7 cellular contexts compared by ENCODE assay signal in genomic region chr1:26635800-26636199, GRCh38.
DNase-seq lines count a peak whose midpoint lies in the region; ATAC-seq, FAIRE-seq and TF ChIP-seq lines count a peak whose summit lies in the region.
"Not testable (repeated sequence)": the region's sequence is repeated elsewhere in the genome, so short reads cannot be mapped to it uniquely, and the experiment has no call there.

No MANE protein-coding gene starts in this region.

- not testable (repeated sequence) for FAIRE-seq in K562 (lab: Jason Lieb, UNC)
- peak; percentile 49 for FAIRE-seq in endothelial cell of umbilical vein (lab: Jason Lieb, UNC)

- not testable (repeated sequence) for H2BK120ac ChIP-seq in trophoblast cell (ENCODE audit: insufficient read depth, low read length, poor library complexity)

- not testable (repeated sequence) for H2BK5ac ChIP-seq in trophoblast cell (ENCODE audit: low read depth, low read length, poor library complexity)

- TF ChIP-seq POLR2A in K562 (conservative IDR thresholded peaks at IDR 0.05): peak; percentile 46; the same call in 1 of the 2 replicates
- TF ChIP-seq POLR2A in endothelial cell of umbilical vein (IDR thresholded peaks at IDR 0.05; ENCODE audit: low read depth, low read length): not testable (repeated sequence)

- H3K27ac ChIP-seq in K562 (ENCODE audit: extremely low read depth, low read depth, low read length) (peak overlapping the region; percentile 98), smooth muscle cell (ENCODE audit: low read depth) (peak overlapping the region; percentile 4)
- H3K27ac ChIP-seq in endothelial cell of umbilical vein (ENCODE audit: insufficient read depth, low read depth, low read length); trophoblast cell (ENCODE audit: low read depth, low read length): not testable (repeated sequence)

- not testable (repeated sequence) for H4K91ac ChIP-seq in trophoblast cell (ENCODE audit: low read depth, low read length)

- intact Hi-C loops in K562 (cut with micrococcal nuclease): loop anchor here (1.0 kb wide), 1 partner anchor 57 kb away; no protein-coding TSS in a partner anchor
- intact Hi-C loops in endothelial cell of umbilical vein (cut with micrococcal nuclease): not testable (repeated sequence)

- H3K23ac ChIP-seq in trophoblast cell (ENCODE audit: low read length): not testable (repeated sequence)

- not testable (repeated sequence) for H2BK12ac ChIP-seq in trophoblast cell (ENCODE audit: low read length)

- TF ChIP-seq CTCF in K562 (IDR thresholded peaks at IDR 0.05 in 2 of 3, conservative IDR thresholded peaks at IDR 0.05 in 1 of 3; ENCODE audit: insufficient read depth in 2 of 3, low read depth in 1 of 3, low read length in 3 of 3); endothelial cell of umbilical vein (IDR thresholded peaks at IDR 0.05; ENCODE audit: extremely low read depth in 1 of 2, insufficient read depth in 1 of 2, low read depth in 1 of 2, low read length in 2 of 2); smooth muscle cell (IDR thresholded peaks at IDR 0.05; ENCODE audit: borderline replicate concordance, insufficient read depth, poor library complexity, severe bottlenecking): not testable (repeated sequence)

- H3K9ac ChIP-seq in K562 (ENCODE audit: insufficient read depth in 1 of 2, low read depth in 2 of 2, low read length in 2 of 2): 0 out of 4 replicates have a peak overlapping the region, but pooled peaks of 1 of the 2 experiments have one; percentile 10
- not testable (repeated sequence) for H3K9ac ChIP-seq in endothelial cell of umbilical vein (replicated peaks; ENCODE audit: extremely low read depth, insufficient read depth, low read length); trophoblast cell (ENCODE audit: low read length); smooth muscle cell (ENCODE audit: low read depth)

- H3K4me2 ChIP-seq in K562 (ENCODE audit: insufficient read depth, low read length) (peak overlapping the region; percentile 32; the same call in 1 of the 2 replicates), smooth muscle cell (peak overlapping the region; percentile 48)
- not testable (repeated sequence) for H3K4me2 ChIP-seq in endothelial cell of umbilical vein (ENCODE audit: insufficient read depth, low read length); trophoblast cell (ENCODE audit: low read length)

- H3K18ac ChIP-seq in trophoblast cell (ENCODE audit: low read length): not testable (repeated sequence)

- not testable (repeated sequence) for H3K4ac ChIP-seq in trophoblast cell (ENCODE audit: low read depth, low read length)

- WGBS in K562 (ENCODE audit: insufficient coverage, low coverage, missing lambda C conversion rate): 21% methylated on average over 3 of the region's 3 CpGs
- no CpG with 5 or more reads among the region's 3 CpGs for WGBS in trophoblast cell (ENCODE audit: extremely low coverage, insufficient coverage, insufficient read length)
- 34% methylated on average over 3 of the region's 3 CpGs for WGBS in smooth muscle cell (ENCODE audit: low lambda C conversion rate)

- in situ Hi-C loops in K562 (cut with MboI): not testable (repeated sequence)

- not testable (repeated sequence) for H3K14ac ChIP-seq in trophoblast cell (ENCODE audit: low read length)

- DNase-seq in ELF-1 (ENCODE audit: low read depth, low spot score): peak; percentile 57
- peak; percentile 48 for DNase-seq in NCI-H226
- DNase-seq in K562 (ENCODE audit: extremely low read depth in 1 of 4, low spot score in 3 of 4): peak in 1 of 4 experiments; percentile 75
- not testable (repeated sequence) for DNase-seq in endothelial cell of umbilical vein (ENCODE audit: low read depth, low spot score); smooth muscle cell (lab: John Stamatoyannopoulos, UW; ENCODE audit: unreplicated experiment)
- DNase-seq in islet precursor cell: peak; percentile 66
- peak; percentile 87 to 89 for DNase-seq in trophoblast cell

- POLR2A ChIA-PET in K562 (lab: Yijun Ruan, JAX): interaction anchor here (0.7 to 5.6 kb wide), 5 partner anchors 31 to 676 kb away, joined by 3 to 32 read pairs (median 5); no protein-coding TSS in a partner anchor
- POLR2A ChIA-PET in endothelial cell of umbilical vein (lab: Charles Lee): not testable (repeated sequence)

- H3K4me3 ChIP-seq in K562; endothelial cell of umbilical vein (replicated peaks in 1 of 3; ENCODE audit: insufficient read depth in 1 of 3, low read depth in 1 of 3, low read length in 3 of 3); trophoblast cell (ENCODE audit: low read depth, low read length); smooth muscle cell: not testable (repeated sequence)

- H3F3A ChIP-seq in smooth muscle cell (ENCODE audit: low read depth): not testable (repeated sequence)

- H3K4me1 ChIP-seq in K562 (replicated peaks in 1 of 2; ENCODE audit: control insufficient read depth in 2 of 2, insufficient read depth in 2 of 2, low read length in 2 of 2): peaks cover 18% of the 10 kb centered on the region in 2 experiments
- H3K4me1 ChIP-seq in endothelial cell of umbilical vein (ENCODE audit: control insufficient read depth, extremely low read depth, insufficient read depth, low read length); trophoblast cell (ENCODE audit: control insufficient read depth in 1 of 2, insufficient read depth in 2 of 2, low read length in 2 of 2); smooth muscle cell (ENCODE audit: low read depth): not testable (repeated sequence)

- peak; percentile 30; the same call in 1 of the 2 replicates for TF ChIP-seq EP300 in K562 (IDR thresholded peaks at IDR 0.05; ENCODE audit: low read length)

- BruUV-seq in K562 (replicated peaks; lab: Mats Ljungman, UMichigan): TSS peak; percentile 96
- not testable (repeated sequence) for BruUV-seq in endothelial cell of umbilical vein (replicated peaks; lab: Mats Ljungman, UMichigan)

- not testable (repeated sequence) for H3K9me1 ChIP-seq in K562 (ENCODE audit: control insufficient read depth, insufficient read depth, low read length); endothelial cell of umbilical vein (replicated peaks; ENCODE audit: control insufficient read depth, extremely low read depth, insufficient read depth, low read length)

- peak; percentile 31 for ATAC-seq in K562

- H2AFZ ChIP-seq in K562 (ENCODE audit: low read depth, low read length) (peak overlapping the region; percentile 88), smooth muscle cell (ENCODE audit: low read depth) (peak overlapping the region; percentile 30)
- not testable (repeated sequence) for H2AFZ ChIP-seq in endothelial cell of umbilical vein (ENCODE audit: low read depth, low read length); trophoblast cell (ENCODE audit: insufficient read depth, low read length, poor library complexity)

- not testable (repeated sequence) for H4K12ac ChIP-seq in trophoblast cell (ENCODE audit: low read depth, low read length)

- dilution Hi-C loops in endothelial cell of umbilical vein (cut with MboI; ENCODE audit: extremely low pct_ligation_motif_present, low sequenced_read_pairs): not testable (repeated sequence)

- CTCF ChIA-PET in K562 (lab: Yijun Ruan, JAX; ENCODE audit: low intra/inter-chr PET ratio): not testable (repeated sequence)
- CTCF ChIA-PET in endothelial cell of umbilical vein (lab: Charles Lee): interaction anchor here (1.3 to 2.9 kb wide), 2 partner anchors 13 to 155 kb away, joined by 3 to 8 read pairs; no protein-coding TSS in a partner anchor

- H2AK5ac ChIP-seq in trophoblast cell (ENCODE audit: low read length): not testable (repeated sequence)

- TF ChIP-seq RAD21 in K562 (CRISPR knock-in tag; conservative IDR thresholded peaks at IDR 0.05 in 1 of 2, IDR thresholded peaks at IDR 0.05 in 1 of 2): not testable (repeated sequence)

- H3K79me2 ChIP-seq in K562 (ENCODE audit: control insufficient read depth, insufficient read depth, low read length); endothelial cell of umbilical vein (ENCODE audit: control insufficient read depth, insufficient read depth, low read length); trophoblast cell (ENCODE audit: control insufficient read depth, insufficient read depth, low read length, poor library complexity); smooth muscle cell (ENCODE audit: low read depth): not testable (repeated sequence)

- not testable (repeated sequence) for H4K20me1 ChIP-seq in K562 (replicated peaks; ENCODE audit: control insufficient read depth, insufficient read depth, low read length); endothelial cell of umbilical vein (replicated peaks; ENCODE audit: control insufficient read depth, extremely low read depth, insufficient read depth, low read length); smooth muscle cell (ENCODE audit: low read depth)

- H3K79me1 ChIP-seq in trophoblast cell (ENCODE audit: low read length): not testable (repeated sequence)

- not testable (repeated sequence) for H3K27me3 ChIP-seq in K562 (ENCODE audit: control insufficient read depth in 2 of 2, insufficient read depth in 2 of 2, low read length in 2 of 2); endothelial cell of umbilical vein (ENCODE audit: control insufficient read depth in 2 of 2, insufficient read depth in 2 of 2, low read length in 2 of 2); trophoblast cell (ENCODE audit: insufficient read depth, low read length); smooth muscle cell (ENCODE audit: low read depth)

- H4K8ac ChIP-seq in trophoblast cell (ENCODE audit: low read depth, low read length): not testable (repeated sequence)

- H3K9me3 ChIP-seq in K562 (replicated peaks; ENCODE audit: control insufficient read depth, insufficient read depth, low read depth, low read length); endothelial cell of umbilical vein (replicated peaks; ENCODE audit: control insufficient read depth, insufficient read depth, low read length); trophoblast cell (ENCODE audit: insufficient read depth, low read depth, low read length); smooth muscle cell (replicated peaks; ENCODE audit: low read depth): not testable (repeated sequence)

- H3K36me3 ChIP-seq in K562 (ENCODE audit: control insufficient read depth, insufficient read depth, low read length); endothelial cell of umbilical vein (ENCODE audit: control insufficient read depth in 2 of 2, extremely low read depth in 1 of 2, insufficient read depth in 2 of 2, low read length in 2 of 2); trophoblast cell (ENCODE audit: control insufficient read depth in 1 of 2, insufficient read depth in 2 of 2, low read length in 2 of 2); smooth muscle cell (ENCODE audit: low read depth): not testable (repeated sequence)
